In genomic region chr18:56173542-56174220, GRCh38 we compare ENCODE assay signal across 17 cellular contexts.
DNase-seq lines count a peak whose midpoint lies in the region; TF ChIP-seq lines count a peak whose summit lies in the region.
"Had no signal": no experiment of that assay in that cellular context is flagged by ENCODE, and none has a peak within 500 bp of the region (broad histone marks: within the 10 kb centered on the region; RNA-seq: fewer than 3 reads in every experiment).

No MANE protein-coding gene starts in this region.

- H4K20me1 ChIP-seq in hepatocyte (ENCODE audit: insufficient read depth, poor library complexity, severe bottlenecking) = no peaks in the 10 kb centered on the region

- H2BK120ac ChIP-seq in mesenchymal stem cell (ENCODE audit: low read depth, low read length) = no peak overlapping the region

- no peak overlapping the region for H4K8ac ChIP-seq in mesenchymal stem cell (ENCODE audit: low read length)

- no peak overlapping the region for H2AFZ ChIP-seq in mesenchymal stem cell (ENCODE audit: low read depth, low read length)
- H2AFZ ChIP-seq in hepatocyte = no peak overlapping the region

- H3K18ac ChIP-seq in mesenchymal stem cell (ENCODE audit: low read depth in 1 of 2, low read length in 2 of 2) = no peak overlapping the region

- H3K27me3 ChIP-seq in adipocyte (replicated peaks; ENCODE audit: control insufficient read depth, insufficient read depth, low read length) = no peaks in the 10 kb centered on the region
- no peaks in the 10 kb centered on the region for H3K27me3 ChIP-seq in mesenchymal stem cell (ENCODE audit: control insufficient read depth in 1 of 2, insufficient read depth in 1 of 2, low read length in 2 of 2)
- no peaks in the 10 kb centered on the region for H3K27me3 ChIP-seq in hepatocyte

- H3K79me2 ChIP-seq in hepatocyte = no peaks in the 10 kb centered on the region

- H3K36me3 ChIP-seq in adipocyte (ENCODE audit: control insufficient read depth, insufficient read depth, low read length, severe bottlenecking) (no peaks in the 10 kb centered on the region), mesenchymal stem cell (ENCODE audit: control insufficient read depth in 1 of 2, insufficient read depth in 2 of 2, low read depth in 1 of 2, low read length in 2 of 2) (no peaks in the 10 kb centered on the region), hepatocyte (replicated peaks; ENCODE audit: insufficient read depth, low read depth) (no peaks in the 10 kb centered on the region)

- H3K27ac ChIP-seq in mesenchymal stem cell (ENCODE audit: low read length, poor library complexity, severe bottlenecking) (peak overlapping the region; percentile 4), hepatocyte (no peak overlapping the region)
- H3K27ac ChIP-seq: C4-2B, KMS-11 had no signal

- no peak overlapping the region for H2BK15ac ChIP-seq in mesenchymal stem cell (ENCODE audit: low read depth, poor library complexity, severe bottlenecking)

- H3K4me2 ChIP-seq in mesenchymal stem cell (ENCODE audit: low read length, poor library complexity, severe bottlenecking) (no peak overlapping the region), hepatocyte (no peak overlapping the region)
- H3K4me2 ChIP-seq: KMS-11 had no signal

- peak; percentile 79 for DNase-seq in EH (ENCODE audit: low read depth)
- peak; percentile 14 for DNase-seq in adipocyte (ENCODE audit: low read depth)
- no peak for DNase-seq in mesenchymal stem cell
- DNase-seq in GM13977 (ENCODE audit: low spot score) = no peak
- no peak for DNase-seq in hepatocyte (ENCODE audit: low spot score)
- no peak for DNase-seq in NOMO-1 (lab: John Stamatoyannopoulos, UW; ENCODE audit: unreplicated experiment in 2 of 2)
- no peak for DNase-seq in amniotic stem cell (lab: John Stamatoyannopoulos, UW)
- DNase-seq: AML-193, DMS53, H9, NCI-H1694, NCI-H2081, NCI-H2171, NCI-H524 treated with DMSO at 0.1 percent for 48 hours, Right ventricle myocardium superior had no signal

- no peaks in the 10 kb centered on the region for H3K79me1 ChIP-seq in mesenchymal stem cell (replicated peaks; ENCODE audit: low read length, poor library complexity, severe bottlenecking)

- H2BK12ac ChIP-seq in mesenchymal stem cell (ENCODE audit: low read length in 2 of 2) = no peak overlapping the region

- H3K23ac ChIP-seq in mesenchymal stem cell (ENCODE audit: low read length in 2 of 2) = no peak overlapping the region

- no peaks in the 10 kb centered on the region for H3K9me2 ChIP-seq in hepatocyte (replicated peaks; ENCODE audit: insufficient read depth)

- no peak for TF ChIP-seq CTCF in GM13977 (IDR thresholded peaks at IDR 0.05; ENCODE audit: extremely low read depth, insufficient read depth, missing control alignments)
- no peak for TF ChIP-seq CTCF in hepatocyte (IDR thresholded peaks at IDR 0.05; ENCODE audit: poor library complexity)

- H4K91ac ChIP-seq in mesenchymal stem cell (ENCODE audit: low read length) = no peak overlapping the region

- H3K4me3 ChIP-seq in adipocyte (ENCODE audit: low read length) = no peak overlapping the region
- no peak overlapping the region for H3K4me3 ChIP-seq in mesenchymal stem cell (ENCODE audit: insufficient read depth in 1 of 2, low read depth in 1 of 2, low read length in 2 of 2)
- no peak overlapping the region for H3K4me3 ChIP-seq in hepatocyte

- peaks cover 20% of the 10 kb centered on the region for H3K4me1 ChIP-seq in adipocyte (ENCODE audit: control insufficient read depth, insufficient read depth, low read length)
- no peaks in the 10 kb centered on the region for H3K4me1 ChIP-seq in mesenchymal stem cell (ENCODE audit: control insufficient read depth, insufficient read depth, low read depth, low read length)
- H3K4me1 ChIP-seq in hepatocyte (ENCODE audit: insufficient read depth) = peaks cover 6% of the 10 kb centered on the region

- H3K9me3 ChIP-seq in adipocyte (ENCODE audit: control insufficient read depth, low read length) (no peaks in the 10 kb centered on the region), mesenchymal stem cell (ENCODE audit: control insufficient read depth, low read length) (no peaks in the 10 kb centered on the region), hepatocyte (ENCODE audit: low read depth) (no peaks in the 10 kb centered on the region)

- H3K4ac ChIP-seq in mesenchymal stem cell (ENCODE audit: low read depth in 1 of 2, low read length in 2 of 2) = no peak overlapping the region

- no peak overlapping the region for H3K9ac ChIP-seq in adipocyte (ENCODE audit: low read length)
- no peak overlapping the region for H3K9ac ChIP-seq in mesenchymal stem cell (ENCODE audit: low read length)
- H3K9ac ChIP-seq: KMS-11 had no signal

- in situ Hi-C loops in GM13977 (cut with MboI; ENCODE audit: low pct_unique_long_range_greater_than_20kb, low sequenced_read_pairs, unreplicated experiment) = no loop called here

- no peak overlapping the region for H2AK5ac ChIP-seq in mesenchymal stem cell (ENCODE audit: low read length, severe bottlenecking)

- no peak overlapping the region for H2BK5ac ChIP-seq in mesenchymal stem cell (ENCODE audit: low read depth, low read length, poor library complexity, severe bottlenecking)

- H3K14ac ChIP-seq in mesenchymal stem cell (ENCODE audit: low read length in 2 of 2) = no peak overlapping the region

Comparison
In these comparisons a context has a peak if more than half of its experiments do, and no peak if none do; other contexts are left out.
1. DNase-seq: peak in EH (single experiment) and adipocyte (single experiment); none in mesenchymal stem cell (single experiment), GM13977 (single experiment), hepatocyte (single experiment), NOMO-1 (0 of 2) and amniotic stem cell (single experiment).